Comparison of ENCODE assay signal across 15 cellular contexts in the genomic region with DNA sequence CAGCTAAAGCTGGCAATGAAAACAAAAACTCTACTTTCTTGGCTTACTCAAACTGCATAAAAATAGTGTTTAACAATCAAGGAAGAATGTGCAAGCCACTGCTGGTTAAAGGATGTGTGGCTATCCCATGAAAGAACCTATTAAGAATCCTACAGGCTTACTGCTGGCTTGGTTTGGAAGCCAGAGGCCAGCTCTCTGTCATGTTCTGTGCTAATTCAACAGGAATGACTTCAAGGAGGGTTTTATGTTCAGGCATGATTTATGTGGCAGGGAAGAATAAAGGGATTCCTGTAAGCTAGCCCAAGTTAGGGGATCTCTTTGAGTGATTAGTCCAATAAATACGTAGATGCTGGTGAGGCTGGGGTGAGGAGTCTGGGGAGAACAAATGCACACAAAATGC.
"Had no signal": no experiment of that assay in that cellular context is flagged by ENCODE, and none has a peak within 500 bp of the region (broad histone marks: within the 10 kb centered on the region; RNA-seq: fewer than 3 reads in every experiment).

No MANE protein-coding gene starts in this region.

- H3K27ac ChIP-seq: ovary, testis had no signal

- H3K4me1 ChIP-seq: testis had no signal

- H3K9me3 ChIP-seq: ascending aorta, ovary, testis had no signal

- H3K27me3 ChIP-seq: ascending aorta, ovary, testis had no signal

- H3K36me3 ChIP-seq: ascending aorta, ovary had no signal

- H3K27ac Mint-ChIP-seq: activated CD8-positive, alpha-beta T cell treated with anti-CD3 and anti-CD28 coated beads for 36 hours; activated naive CD8-positive, alpha-beta T cell treated with anti-CD3 and anti-CD28 coated beads, Interleukin-2, amount 50 U/mL, for 24 hours; dendritic cell treated with granulocyte-macrophage colony-stimulating factor and Interleukin-4, amounts not matched to agents 40 ng/mL and 50 ng/mL, for 4 days; immature natural killer cell; stimulated activated naive CD8-positive, alpha-beta T cell treated with anti-CD3 and anti-CD28 coated beads, Interleukin-15, amount 100 ng/mL, for 72 hours had no signal

- H3K36me3 Mint-ChIP-seq: immature natural killer cell had no signal

- DNase-seq: activated CD8-positive, alpha-beta memory T cell treated with anti-CD3 and anti-CD28 coated beads, Interleukin-2, amount 50 U/mL, for 4 hours; activated CD8-positive, alpha-beta T cell treated with anti-CD3 and anti-CD28 coated beads for 36 hours; activated naive CD4-positive, alpha-beta T cell; activated naive CD8-positive, alpha-beta T cell treated with anti-CD3 and anti-CD28 coated beads, Interleukin-2, amount 50 U/mL, for 24 hours; central memory CD4-positive, alpha-beta T cell; immature natural killer cell; left colon; ovary; stimulated activated CD4-positive, alpha-beta T cell treated with anti-CD3 and anti-CD28 coated beads, Interleukin-15, amount 100 ng/mL, for 24 hours; stimulated activated CD4-positive, alpha-beta T cell treated with anti-CD3 and anti-CD28 coated beads, Interleukin-4, amount 100 ng/mL, for 24 hours; stimulated activated naive CD8-positive, alpha-beta T cell treated with anti-CD3 and anti-CD28 coated beads, Interleukin-15, amount 100 ng/mL, for 72 hours; testis had no signal

- H3K9me3 Mint-ChIP-seq: activated CD8-positive, alpha-beta T cell treated with anti-CD3 and anti-CD28 coated beads for 36 hours; activated naive CD8-positive, alpha-beta T cell treated with anti-CD3 and anti-CD28 coated beads, Interleukin-2, amount 50 U/mL, for 24 hours; dendritic cell treated with granulocyte-macrophage colony-stimulating factor and Interleukin-4, amounts not matched to agents 40 ng/mL and 50 ng/mL, for 4 days; immature natural killer cell; nephron; stimulated activated naive CD8-positive, alpha-beta T cell treated with anti-CD3 and anti-CD28 coated beads, Interleukin-15, amount 100 ng/mL, for 72 hours had no signal

- H3K4me3 ChIP-seq: ascending aorta, ovary, testis had no signal

- H3K4me3 Mint-ChIP-seq: activated CD8-positive, alpha-beta T cell treated with anti-CD3 and anti-CD28 coated beads for 36 hours; activated naive CD8-positive, alpha-beta T cell treated with anti-CD3 and anti-CD28 coated beads, Interleukin-2, amount 50 U/mL, for 24 hours; dendritic cell treated with granulocyte-macrophage colony-stimulating factor and Interleukin-4, amounts not matched to agents 40 ng/mL and 50 ng/mL, for 4 days; immature natural killer cell; nephron; stimulated activated naive CD8-positive, alpha-beta T cell treated with anti-CD3 and anti-CD28 coated beads, Interleukin-15, amount 100 ng/mL, for 72 hours had no signal

- H3K4me1 Mint-ChIP-seq: immature natural killer cell had no signal
